ENCODE assay signal across 19 cellular contexts in genomic region chr5:132653716-132654115, GRCh38. TPM values are rescaled to one million over a fixed set of nuclear protein-coding genes. Genes with fewer than 3 reads are reported as not detected.
"Had no signal": no experiment of that assay in that cellular context is flagged by ENCODE, and none has a peak within 500 bp of the region (broad histone marks: within the 10 kb centered on the region; RNA-seq: fewer than 3 reads in every experiment).

No MANE protein-coding gene starts in this region.

- H3K4me3 Mint-ChIP-seq: activated CD8-positive, alpha-beta T cell treated with anti-CD3 and anti-CD28 coated beads, Interleukin-2, amount 10 ng/mL, durations not matched to agents 7 days and 5 days; activated naive CD8-positive, alpha-beta T cell treated with anti-CD3 and anti-CD28 coated beads, Interleukin-2, amount 50 U/mL, for 24 hours had no signal

- DNase-seq: activated CD8-positive, alpha-beta memory T cell treated with anti-CD3 and anti-CD28 coated beads, Interleukin-2, amount 50 U/mL, for 48 hours; activated CD8-positive, alpha-beta T cell treated with anti-CD3 and anti-CD28 coated beads, Interleukin-2, amount 10 ng/mL, durations not matched to agents 7 days and 5 days; activated naive CD4-positive, alpha-beta T cell treated with Interleukin-2 at 50 U/mL for 16 hours; activated naive CD8-positive, alpha-beta T cell treated with anti-CD3 and anti-CD28 coated beads, Interleukin-2, amount 50 U/mL, for 24 hours; esophagus squamous epithelium; heart right ventricle; left ventricle myocardium inferior; mesendoderm; stimulated activated CD4-positive, alpha-beta T cell treated with anti-CD3 and anti-CD28 coated beads, Interleukin-4, amount 100 ng/mL, for 4 hours; T-helper 9 cell; transverse colon had no signal

- H3K27ac Mint-ChIP-seq: activated CD8-positive, alpha-beta T cell treated with anti-CD3 and anti-CD28 coated beads, Interleukin-2, amount 10 ng/mL, durations not matched to agents 7 days and 5 days; activated naive CD8-positive, alpha-beta T cell treated with anti-CD3 and anti-CD28 coated beads, Interleukin-2, amount 50 U/mL, for 24 hours had no signal

- H3K4me3 ChIP-seq: ascending aorta, esophagus squamous epithelium, heart right ventricle, left ventricle myocardium inferior, transverse colon had no signal

- H3K36me3 ChIP-seq: ascending aorta, esophagus squamous epithelium, heart right ventricle, left ventricle myocardium inferior, transverse colon had no signal

- H3K9me3 ChIP-seq: ascending aorta, esophagus squamous epithelium, transverse colon had no signal

- H3K27me3 ChIP-seq: ascending aorta had no signal

- H3K27ac ChIP-seq: ascending aorta, esophagus squamous epithelium, heart right ventricle, left ventricle myocardium inferior, parathyroid adenoma, transverse colon had no signal

- H3K4me1 ChIP-seq: parathyroid adenoma had no signal

- ATAC-seq: activated CD8-positive, alpha-beta T cell treated with anti-CD3 and anti-CD28 coated beads, Interleukin-2, amount 10 ng/mL, durations not matched to agents 7 days and 5 days; activated naive CD8-positive, alpha-beta T cell treated with anti-CD3 and anti-CD28 coated beads, Interleukin-2, amount 50 U/mL, for 24 hours; heart right ventricle had no signal

RNA-seq across cellular contexts. Expression of gene IL13, which starts 4.3 kb away (rescaled TPM):
- total RNA-seq: ascending aorta, bronchial epithelial cell, chondrocyte, esophagus squamous epithelium, frontal cortex, left ventricle myocardium inferior, renal cortical epithelial cell, skeletal muscle tissue, transverse colon had no signal

RNA-seq across cellular contexts. Expression of gene IL4, which starts 20.1 kb away (rescaled TPM):
- total RNA-seq: activated CD8-positive, alpha-beta T cell treated with anti-CD3 and anti-CD28 coated beads, Interleukin-2, amount 10 ng/mL, durations not matched to agents 7 days and 5 days; ascending aorta; bronchial epithelial cell; chondrocyte; esophagus squamous epithelium; frontal cortex; heart right ventricle; left ventricle myocardium inferior; renal cortical epithelial cell; skeletal muscle tissue; subcutaneous adipose tissue; transverse colon had no signal
